ENCODE assay signal across 13 cellular contexts in genomic region chr17:69857412-69857835, GRCh38.
DNase-seq lines count a peak whose midpoint lies in the region; ATAC-seq lines count a peak whose summit lies in the region.
"Had no signal": no experiment of that assay in that cellular context is flagged by ENCODE, and none has a peak within 500 bp of the region (broad histone marks: within the 10 kb centered on the region; RNA-seq: fewer than 3 reads in every experiment).

No MANE protein-coding gene starts in this region.

- DNase-seq in GM04503 (ENCODE audit: low read depth) = peak; percentile 80
- peak; percentile 85 for DNase-seq in OCI-M1 (lab: John Stamatoyannopoulos, UW)
- DNase-seq in epithelial cell of prostate (ENCODE audit: low read depth, low spot score) = peak; percentile 22
- peak; percentile 77 for DNase-seq in skeletal muscle cell (ENCODE audit: low read depth)
- DNase-seq in stimulated activated naive CD8-positive, alpha-beta T cell treated with anti-CD3 and anti-CD28 coated beads, Interleukin-15, amount 100 ng/mL, for 72 hours = no peak
- no peak for DNase-seq in NCI-H128 (lab: John Stamatoyannopoulos, UW; ENCODE audit: unreplicated experiment)
- no peak for DNase-seq in activated CD4-positive, alpha-beta T cell treated with anti-CD3 and anti-CD28 coated beads for 1 hour
- DNase-seq: activated CD4-positive, alpha-beta T cell treated with anti-CD3 and anti-CD28 coated beads, Interleukin-2, amount 50 U/mL, for 4 hours; naive B cell; NCI-H226 had no signal

- no peaks in the 10 kb centered on the region for H3K4me1 Mint-ChIP-seq in stimulated activated naive CD8-positive, alpha-beta T cell treated with anti-CD3 and anti-CD28 coated beads, Interleukin-15, amount 100 ng/mL, for 72 hours
- H3K4me1 Mint-ChIP-seq: naive B cell had no signal

- H3K4me3 Mint-ChIP-seq in stimulated activated naive CD8-positive, alpha-beta T cell treated with anti-CD3 and anti-CD28 coated beads, Interleukin-15, amount 100 ng/mL, for 72 hours = no peak overlapping the region
- H3K4me3 Mint-ChIP-seq: activated naive CD8-positive, alpha-beta T cell; naive B cell had no signal

- no peaks in the 10 kb centered on the region for H3K27me3 Mint-ChIP-seq in stimulated activated naive CD8-positive, alpha-beta T cell treated with anti-CD3 and anti-CD28 coated beads, Interleukin-15, amount 100 ng/mL, for 72 hours
- H3K27me3 Mint-ChIP-seq: activated naive CD8-positive, alpha-beta T cell; naive B cell had no signal

- no peak overlapping the region for H3K27ac Mint-ChIP-seq in stimulated activated naive CD8-positive, alpha-beta T cell treated with anti-CD3 and anti-CD28 coated beads, Interleukin-15, amount 100 ng/mL, for 72 hours
- H3K27ac Mint-ChIP-seq: activated naive CD8-positive, alpha-beta T cell; naive B cell had no signal

- H3K4me3 ChIP-seq in skeletal muscle cell (ENCODE audit: low read depth, low read length) = no peak overlapping the region
- H3K4me3 ChIP-seq: SK-N-MC, skin epidermis had no signal

- no peak for ATAC-seq in stimulated activated naive CD8-positive, alpha-beta T cell treated with anti-CD3 and anti-CD28 coated beads, Interleukin-15, amount 100 ng/mL, for 72 hours

- H3K27ac ChIP-seq in epithelial cell of prostate = peak overlapping the region; percentile 59
- H3K27ac ChIP-seq: SK-N-MC, skin epidermis had no signal

- peaks cover 9 to 19% of the 10 kb centered on the region in 2 donors for H3K9me3 Mint-ChIP-seq in stimulated activated naive CD8-positive, alpha-beta T cell treated with anti-CD3 and anti-CD28 coated beads, Interleukin-15, amount 100 ng/mL, for 72 hours

Comparison
In these comparisons a context has a peak if more than half of its experiments do, and no peak if none do; other contexts are left out.
1. DNase-seq: peak in GM04503 (single experiment), OCI-M1 (single experiment), epithelial cell of prostate (single experiment) and skeletal muscle cell (single experiment); none in stimulated activated naive CD8-positive, alpha-beta T cell treated with anti-CD3 and anti-CD28 coated beads, Interleukin-15, amount 100 ng/mL, for 72 hours (0 of 2), NCI-H128 (single experiment) and activated CD4-positive, alpha-beta T cell treated with anti-CD3 and anti-CD28 coated beads for 1 hour (single experiment).